ENCODE assay signal across 4 cellular contexts in the genomic region with DNA sequence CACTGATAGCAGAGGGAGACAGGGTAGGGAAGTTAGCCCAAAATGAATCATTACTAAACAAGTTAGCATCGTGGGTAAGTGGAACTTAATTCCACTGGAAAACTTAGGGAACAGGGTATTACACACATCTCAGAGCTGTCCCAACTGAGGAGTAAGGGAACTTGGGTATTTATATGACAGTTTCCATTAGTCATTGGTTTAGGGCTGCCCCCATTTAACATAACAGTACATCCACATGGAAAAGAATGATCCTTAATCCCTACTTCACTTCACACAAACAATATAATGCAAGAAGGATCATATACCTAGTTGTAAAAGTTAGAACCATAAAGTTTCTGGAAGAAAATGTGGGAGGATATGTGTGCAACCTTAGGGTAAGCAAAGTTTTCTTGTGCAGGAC. TPM values are rescaled to one million over a fixed set of nuclear protein-coding genes. Genes with fewer than 3 reads are reported as not detected.
"Had no signal": no experiment of that assay in that cellular context is flagged by ENCODE, and none has a peak within 500 bp of the region (broad histone marks: within the 10 kb centered on the region; RNA-seq: fewer than 3 reads in every experiment).

No MANE protein-coding gene starts in this region.

- DNase-seq: GDM1, GF-D8 had no signal

- ATAC-seq: GM12878 had no signal

- H3K4me3 ChIP-seq: GM12878 had no signal

RNA-seq across cellular contexts. Expression of gene REC114, which starts 4.3 kb away (rescaled TPM):
- total RNA-seq: G401, GM12878 had no signal
- polyA plus RNA-seq: GM12878 had no signal
